ENCODE assay signal across 8 cellular contexts in the genomic region with DNA sequence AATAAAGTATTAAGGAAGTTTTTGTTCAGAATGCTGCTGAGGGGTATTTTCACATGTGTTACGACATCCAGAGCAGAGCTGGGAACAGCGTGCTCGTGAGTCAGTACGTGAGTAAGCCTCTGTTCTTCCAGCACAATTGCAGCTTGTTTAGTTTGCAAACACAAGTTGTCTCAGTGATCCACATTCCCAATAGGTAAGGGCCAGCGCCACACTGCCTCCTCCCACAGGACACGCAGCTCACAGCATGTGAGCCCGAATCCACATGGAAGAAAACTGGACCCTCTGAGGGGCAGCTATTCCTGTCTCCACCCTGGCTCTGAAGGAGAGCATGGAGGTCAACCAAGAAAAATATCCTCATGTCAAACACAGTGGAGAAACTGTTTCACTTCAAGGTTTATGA.
DNase-seq lines count a peak whose midpoint lies in the region; ATAC-seq and TF ChIP-seq lines count a peak whose summit lies in the region.

No MANE protein-coding gene starts in this region.

- in situ Hi-C loops in GM23248 (cut with MboI): loop anchor here (25.0 kb wide), 1 partner anchor 758 kb away; no protein-coding TSS in a partner anchor
- in situ Hi-C loops in gastrocnemius medialis (cut with MboI; ENCODE audit: low sequenced_read_pairs in 4 of 4): no loop called here

- H3K9ac ChIP-seq in GM23248: peak overlapping the region; percentile 90

- no peaks in the 10 kb centered on the region for H3K9me2 ChIP-seq in GM23248 (ENCODE audit: insufficient read depth)

- TF ChIP-seq CTCF in adrenal gland (IDR thresholded peaks at IDR 0.05) (no peak), gastrocnemius medialis (IDR thresholded peaks at IDR 0.05 in 4 of 5, conservative IDR thresholded peaks at IDR 0.05 in 1 of 5) (no peak)

- H3K4me1 ChIP-seq in GM23248 (ENCODE audit: insufficient read depth) (peaks cover 31% of the 10 kb centered on the region), adrenal gland (replicated peaks in 1 of 2) (peaks cover 14 to 18% of the 10 kb centered on the region in 2 donors), gastrocnemius medialis (peaks cover 10 to 31% of the 10 kb centered on the region in 2 donors)

- H3K4me3 ChIP-seq in GM23248: peak overlapping the region; percentile 62
- no peak overlapping the region for H3K4me3 ChIP-seq in adrenal gland
- H3K4me3 ChIP-seq in gastrocnemius medialis: peak overlapping the region in 2 of 4 donors; percentile 3 to 17

- H3K9me3 ChIP-seq in GM23248 (ENCODE audit: low read depth) (no peaks in the 10 kb centered on the region), adrenal gland (replicated peaks in 1 of 3) (no peaks in the 10 kb centered on the region), gastrocnemius medialis (no peaks in the 10 kb centered on the region)

- 0 to 1% methylated on average over 7 of the region's 7 CpGs for WGBS in GM23248 (ENCODE audit: low coverage in 1 of 2, low lambda C conversion rate in 2 of 2, missing lambda C conversion rate in 2 of 2), 2 experiments
- WGBS in adrenal gland, 4 donors: 38 to 66% (median 57%) methylated on average over 7 of the region's 7 CpGs

- H2AFZ ChIP-seq in GM23248: peak overlapping the region; percentile 83

- intact Hi-C loops in adrenal gland (cut with DNase I): no loop called here
- intact Hi-C loops in left cardiac atrium (cut with DNase I): no loop called here
- intact Hi-C loops in gastrocnemius medialis (cut with DNase I; ENCODE audit: low total_unique reads): loop anchor here (5.0 kb wide), 1 partner anchor 42 kb away; no protein-coding TSS in a partner anchor

- peaks cover 27% of the 10 kb centered on the region for H3F3A ChIP-seq in GM23248 (ENCODE audit: insufficient read depth)

- no peaks in the 10 kb centered on the region for H3K27me3 ChIP-seq in GM23248 (replicated peaks; ENCODE audit: insufficient read depth)
- no peaks in the 10 kb centered on the region for H3K27me3 ChIP-seq in adrenal gland
- H3K27me3 ChIP-seq in gastrocnemius medialis: no peaks in the 10 kb centered on the region

- H3K79me2 ChIP-seq in GM23248 (ENCODE audit: insufficient read depth): no peaks in the 10 kb centered on the region

- peak; percentile 97 for DNase-seq in GM23248
- DNase-seq in adrenal gland: peak; percentile 47 to 82 (median 73)
- peak; percentile 68 for DNase-seq in left cardiac atrium
- peak; percentile 68 to 78 for DNase-seq in gastrocnemius medialis
- no peak for DNase-seq in epidermal melanocyte (ENCODE audit: insufficient read length, low spot score)
- DNase-seq in activated T-cell treated with anti-CD3 and anti-CD28 coated beads, Interleukin-2, amount 50 U/mL, for 1 hour: no peak

- peak overlapping the region; percentile 91 for H3K4me2 ChIP-seq in GM23248 (ENCODE audit: unreplicated experiment)

- ATAC-seq in left cardiac atrium (peak; percentile 79 to 96), gastrocnemius medialis (peak; percentile 91), HG03135 (IDR thresholded peaks at IDR 0.05; ENCODE audit: unreplicated experiment) (no peak), GM21526 (IDR thresholded peaks at IDR 0.05; ENCODE audit: low FRiP score, unreplicated experiment) (no peak)

- peak overlapping the region; percentile 99 for H3K27ac ChIP-seq in GM23248
- H3K27ac ChIP-seq in adrenal gland: peak overlapping the region; percentile 41 to 88 (median 80)
- H3K27ac ChIP-seq in gastrocnemius medialis: peak overlapping the region; percentile 79 to 88 (median 84)

- H3K36me3 ChIP-seq in GM23248 (ENCODE audit: low read depth): no peaks in the 10 kb centered on the region
- H3K36me3 ChIP-seq in adrenal gland (replicated peaks in 1 of 2): no peaks in the 10 kb centered on the region
- H3K36me3 ChIP-seq in gastrocnemius medialis: no peaks in the 10 kb centered on the region

- TF ChIP-seq POLR2A in adrenal gland (IDR thresholded peaks at IDR 0.05) (peak in 1 of 2 donors; percentile 79), gastrocnemius medialis (IDR thresholded peaks at IDR 0.05) (peak; percentile 41 to 43)

- no peaks in the 10 kb centered on the region for H4K20me1 ChIP-seq in GM23248 (ENCODE audit: insufficient read depth)

Comparison
In these comparisons a context has a peak if more than half of its experiments do, and no peak if none do; other contexts are left out.
1. DNase-seq: peak in GM23248 (single experiment), adrenal gland (7 of 7), left cardiac atrium (single experiment) and gastrocnemius medialis (2 of 2); none in epidermal melanocyte (single experiment) and activated T-cell treated with anti-CD3 and anti-CD28 coated beads, Interleukin-2, amount 50 U/mL, for 1 hour (single experiment).
2. ATAC-seq: peak in left cardiac atrium (2 of 2) and gastrocnemius medialis (2 of 2); none in HG03135 (single experiment) and GM21526 (single experiment).
3. Peak in every context shown above with its lines, with median percentiles within 50 percentile points of each other: H3K27ac ChIP-seq.